In the genomic region with DNA sequence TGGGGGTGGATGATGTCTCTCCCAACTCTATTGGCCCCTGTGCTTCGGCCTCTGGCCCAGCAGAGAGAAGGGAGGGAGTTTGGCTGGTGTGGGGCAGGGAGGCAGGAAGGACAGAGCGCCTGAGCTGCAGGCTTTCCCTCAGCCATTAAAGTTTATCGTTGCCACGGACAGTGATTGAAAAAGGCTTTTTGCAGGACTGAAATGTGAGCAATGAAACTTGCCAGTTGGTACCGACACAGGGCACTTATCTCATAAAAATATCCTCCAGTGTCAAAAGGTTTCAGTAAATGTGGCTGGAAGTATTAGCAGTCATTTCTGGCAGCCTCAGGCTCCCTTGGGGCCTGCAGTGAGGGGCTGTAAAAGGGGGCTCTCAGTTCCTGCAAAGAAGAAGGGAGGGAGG, we compare ENCODE assay signal across 21 cellular contexts.
A peak's percentile ranks its signal among the peaks of the same experiment; 100 is the strongest.
DNase-seq lines count a peak whose midpoint lies in the region; ATAC-seq, FAIRE-seq and TF ChIP-seq lines count a peak whose summit lies in the region.
"Had no signal": no experiment of that assay in that cellular context is flagged by ENCODE, and none has a peak within 500 bp of the region (broad histone marks: within the 10 kb centered on the region; RNA-seq: fewer than 3 reads in every experiment).

No MANE protein-coding gene starts in this region.

- DNase-seq in astrocyte (ENCODE audit: low read depth), result no peak
- peak; percentile 50 for DNase-seq in hepatocyte (ENCODE audit: low spot score)
- DNase-seq in NCI-H1417 treated with DMSO at 0.1 percent for 48 hours (lab: John Stamatoyannopoulos, UW), result no peak
- no peak for DNase-seq in dedifferentiated amniotic fluid mesenchymal stem cell (ENCODE audit: extremely low spot score)
- DNase-seq: activated CD4-positive, CD25-positive, alpha-beta regulatory T cell treated with anti-CD3 and anti-CD28 coated beads, Interleukin-2, amount 50 U/mL, for 72 hours; central memory CD4-positive, alpha-beta T cell; esophagus squamous epithelium; head of caudate nucleus; KG1; mammary epithelial cell; natural killer cell; stimulated activated naive B cell treated with anti-CD40 and anti-IgM and Interleukin-4, amounts not matched to agents 10 μg/mL and 1 μg/mL and 100 μg/mL, for 72 hours; T1000; trophoblast cell had no signal

- 35% methylated on average over 5 of the region's 5 CpGs for WGBS in hepatocyte (ENCODE audit: low lambda C conversion rate, missing lambda C conversion rate)

- peaks cover 22% of the 10 kb centered on the region for H3K79me2 ChIP-seq in astrocyte (ENCODE audit: insufficient read depth, low read length)
- no peaks in the 10 kb centered on the region for H3K79me2 ChIP-seq in hepatocyte

- TF ChIP-seq CTCF in astrocyte (IDR thresholded peaks at IDR 0.05; ENCODE audit: insufficient read depth, low read depth, low read length) (no peak), hepatocyte (IDR thresholded peaks at IDR 0.05; ENCODE audit: poor library complexity) (no peak)

- H3K9me2 ChIP-seq in hepatocyte (replicated peaks; ENCODE audit: insufficient read depth), result no peaks in the 10 kb centered on the region

- H3K27ac Mint-ChIP-seq in astrocyte (ENCODE audit: unreplicated experiment), result peak overlapping the region; percentile 12
- H3K27ac Mint-ChIP-seq: CD8-positive, alpha-beta memory T cell; natural killer cell; stimulated activated naive B cell treated with anti-CD40 and anti-IgM and Interleukin-4, amounts not matched to agents 10 μg/mL and 1 μg/mL and 100 μg/mL, for 72 hours had no signal

- no peaks in the 10 kb centered on the region for H3K27me3 ChIP-seq in BLaER1
- no peaks in the 10 kb centered on the region for H3K27me3 ChIP-seq in astrocyte (ENCODE audit: insufficient read depth, low read length)
- no peaks in the 10 kb centered on the region for H3K27me3 ChIP-seq in hepatocyte
- H3K27me3 ChIP-seq in rectal smooth muscle tissue (ENCODE audit: control insufficient read depth, insufficient read depth, low read length), result no peaks in the 10 kb centered on the region

- H3K36me3 ChIP-seq in BLaER1 (no peaks in the 10 kb centered on the region), astrocyte (ENCODE audit: insufficient read depth, low read length) (no peaks in the 10 kb centered on the region), hepatocyte (replicated peaks; ENCODE audit: insufficient read depth, low read depth) (no peaks in the 10 kb centered on the region), rectal smooth muscle tissue (ENCODE audit: control insufficient read depth, insufficient read depth, low read length) (no peaks in the 10 kb centered on the region)
- H3K36me3 ChIP-seq: esophagus squamous epithelium had no signal

- H2AFZ ChIP-seq in astrocyte (ENCODE audit: low read depth, low read length), result no peak overlapping the region
- H2AFZ ChIP-seq in hepatocyte, result no peak overlapping the region

- H3K4me3 Mint-ChIP-seq in astrocyte (ENCODE audit: unreplicated experiment), result no peak overlapping the region
- H3K4me3 Mint-ChIP-seq: CD8-positive, alpha-beta memory T cell; natural killer cell; stimulated activated naive B cell treated with anti-CD40 and anti-IgM and Interleukin-4, amounts not matched to agents 10 μg/mL and 1 μg/mL and 100 μg/mL, for 72 hours had no signal

- no peaks in the 10 kb centered on the region for H3K27me3 Mint-ChIP-seq in astrocyte (ENCODE audit: low read depth, unreplicated experiment)
- H3K27me3 Mint-ChIP-seq: CD8-positive, alpha-beta memory T cell; stimulated activated naive B cell treated with anti-CD40 and anti-IgM and Interleukin-4, amounts not matched to agents 10 μg/mL and 1 μg/mL and 100 μg/mL, for 72 hours had no signal

- peaks cover 18% of the 10 kb centered on the region for H3K36me3 Mint-ChIP-seq in astrocyte (ENCODE audit: low read depth, unreplicated experiment)
- H3K36me3 Mint-ChIP-seq: CD8-positive, alpha-beta memory T cell; natural killer cell; stimulated activated naive B cell treated with anti-CD40 and anti-IgM and Interleukin-4, amounts not matched to agents 10 μg/mL and 1 μg/mL and 100 μg/mL, for 72 hours had no signal

- H3K9me3 ChIP-seq in BLaER1 (no peaks in the 10 kb centered on the region), astrocyte (ENCODE audit: insufficient read depth, low read depth, low read length) (no peaks in the 10 kb centered on the region), hepatocyte (ENCODE audit: low read depth) (no peaks in the 10 kb centered on the region)
- H3K9me3 ChIP-seq: esophagus squamous epithelium had no signal

- peak overlapping the region; percentile 33 for H3K27ac ChIP-seq in BLaER1
- no peak overlapping the region for H3K27ac ChIP-seq in astrocyte (ENCODE audit: low read depth, low read length)
- peak overlapping the region; percentile 35 for H3K27ac ChIP-seq in hepatocyte
- H3K27ac ChIP-seq in rectal smooth muscle tissue (ENCODE audit: low read depth, low read length), result peak overlapping the region; percentile 22
- H3K27ac ChIP-seq: esophagus squamous epithelium, SK-N-MC had no signal

- H3K4me3 ChIP-seq in BLaER1, result no peak overlapping the region
- H3K4me3 ChIP-seq in astrocyte (ENCODE audit: insufficient read depth, low read depth, low read length), result no peak overlapping the region
- no peak overlapping the region for H3K4me3 ChIP-seq in hepatocyte
- H3K4me3 ChIP-seq in rectal smooth muscle tissue (ENCODE audit: low read length), result no peak overlapping the region
- H3K4me3 ChIP-seq: esophagus squamous epithelium, SK-N-MC had no signal

- H3K4me2 ChIP-seq in BLaER1 (peak overlapping the region; percentile 83), astrocyte (ENCODE audit: low read length) (no peak overlapping the region), hepatocyte (peak overlapping the region; percentile 30)

- H3K4me1 ChIP-seq in BLaER1 (peaks cover 57% of the 10 kb centered on the region), astrocyte (ENCODE audit: insufficient read depth, low read length) (no peaks in the 10 kb centered on the region), hepatocyte (ENCODE audit: insufficient read depth) (peaks cover 38% of the 10 kb centered on the region), rectal smooth muscle tissue (ENCODE audit: control insufficient read depth, insufficient read depth, low read length) (peaks cover 9% of the 10 kb centered on the region)

- H3K4me1 Mint-ChIP-seq in astrocyte (ENCODE audit: low read depth, unreplicated experiment), result peaks cover 26% of the 10 kb centered on the region
- H3K4me1 Mint-ChIP-seq: CD8-positive, alpha-beta memory T cell; natural killer cell; stimulated activated naive B cell treated with anti-CD40 and anti-IgM and Interleukin-4, amounts not matched to agents 10 μg/mL and 1 μg/mL and 100 μg/mL, for 72 hours had no signal

- peak overlapping the region; percentile 60; the same call in 1 of the 2 replicates for H3K9ac ChIP-seq in BLaER1
- H3K9ac ChIP-seq in astrocyte (ENCODE audit: low read length), result no peak overlapping the region
- H3K9ac ChIP-seq in rectal smooth muscle tissue (ENCODE audit: low read length), result no peak overlapping the region

- H4K20me1 ChIP-seq in BLaER1 (no peaks in the 10 kb centered on the region), astrocyte (ENCODE audit: insufficient read depth, low read length) (peaks cover 72% of the 10 kb centered on the region), hepatocyte (ENCODE audit: insufficient read depth, poor library complexity, severe bottlenecking) (peaks cover 4% of the 10 kb centered on the region)

- ATAC-seq in GM19035 (IDR thresholded peaks at IDR 0.05; ENCODE audit: unreplicated experiment), result no peak
- ATAC-seq in GM18861 (IDR thresholded peaks at IDR 0.05; ENCODE audit: unreplicated experiment), result no peak
- ATAC-seq: natural killer cell; Panc1; stimulated activated naive B cell treated with anti-CD40 and anti-IgM and Interleukin-4, amounts not matched to agents 10 μg/mL and 1 μg/mL and 100 μg/mL, for 72 hours had no signal

- no peak for FAIRE-seq in astrocyte (lab: Jason Lieb, UNC)

- no peaks in the 10 kb centered on the region for H3K9me3 Mint-ChIP-seq in astrocyte (ENCODE audit: unreplicated experiment)
- H3K9me3 Mint-ChIP-seq: CD8-positive, alpha-beta memory T cell; natural killer cell; stimulated activated naive B cell treated with anti-CD40 and anti-IgM and Interleukin-4, amounts not matched to agents 10 μg/mL and 1 μg/mL and 100 μg/mL, for 72 hours had no signal
